ENCODE assay signal across 8 cellular contexts in the genomic region with DNA sequence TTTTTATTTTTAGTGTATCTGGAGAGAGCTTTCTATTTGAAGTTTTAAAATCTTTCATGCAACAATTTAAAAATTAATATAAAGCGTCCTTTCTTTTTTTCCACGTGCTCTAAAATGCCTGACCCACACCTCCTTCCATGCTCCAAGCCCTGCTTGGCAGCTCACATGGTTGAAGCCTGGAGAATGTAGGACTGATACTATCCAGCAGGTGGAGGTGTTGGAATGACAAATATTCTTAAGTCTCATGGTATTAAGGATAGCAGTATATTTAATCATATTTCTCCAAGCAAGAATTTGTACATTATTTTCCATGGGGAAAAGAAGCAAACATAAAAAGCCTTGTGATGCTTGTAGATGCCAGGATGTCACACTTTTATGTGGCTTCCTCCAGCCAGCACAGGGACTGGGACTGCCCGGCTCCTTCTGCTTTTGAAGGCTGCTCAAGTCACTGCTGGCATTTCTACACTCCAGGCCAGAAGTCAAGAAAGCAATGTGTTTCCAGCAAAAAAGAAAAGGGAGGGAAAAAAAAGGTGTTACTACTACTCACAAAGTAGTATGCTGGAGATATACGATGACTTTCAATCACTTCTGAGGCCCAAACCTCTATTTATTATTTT. TPM values are rescaled to one million over a fixed set of nuclear protein-coding genes. Genes with fewer than 3 reads are reported as not detected.
DNase-seq lines count a peak whose midpoint lies in the region; ATAC-seq and TF ChIP-seq lines count a peak whose summit lies in the region.

No MANE protein-coding gene starts in this region.

- H4K20me1 ChIP-seq in Loucy (ENCODE audit: insufficient read depth, low read length, poor library complexity, severe bottlenecking): no peaks in the 10 kb centered on the region

- ATAC-seq in gastrocnemius medialis: no peak

- H2AFZ ChIP-seq in Loucy (ENCODE audit: low read length): no peak overlapping the region

- H3K36me3 ChIP-seq in Loucy (ENCODE audit: insufficient read depth, low read length): peaks cover 90% of the 10 kb centered on the region
- peaks cover 88% of the 10 kb centered on the region for H3K36me3 ChIP-seq in cardiac muscle cell
- peaks cover 6 to 89% of the 10 kb centered on the region in 2 donors for H3K36me3 ChIP-seq in gastrocnemius medialis

- no peaks in the 10 kb centered on the region for H3K27me3 Mint-ChIP-seq in activated naive CD8-positive, alpha-beta T cell treated with anti-CD3 and anti-CD28 coated beads for 36 hours

- no peaks in the 10 kb centered on the region for H3K9me3 Mint-ChIP-seq in activated naive CD8-positive, alpha-beta T cell treated with anti-CD3 and anti-CD28 coated beads for 36 hours

- no peaks in the 10 kb centered on the region for H3K9me2 ChIP-seq in Loucy (replicated peaks; ENCODE audit: low read depth, low read length)

- no peaks in the 10 kb centered on the region for H3K27me3 ChIP-seq in Loucy (ENCODE audit: insufficient read depth, low read length, poor library complexity, severe bottlenecking)
- H3K27me3 ChIP-seq in cardiac muscle cell: no peaks in the 10 kb centered on the region
- no peaks in the 10 kb centered on the region for H3K27me3 ChIP-seq in gastrocnemius medialis

- peaks cover 58% of the 10 kb centered on the region for H3K36me3 Mint-ChIP-seq in activated naive CD8-positive, alpha-beta T cell treated with anti-CD3 and anti-CD28 coated beads for 36 hours

- no peak for TF ChIP-seq POLR2A in gastrocnemius medialis (IDR thresholded peaks at IDR 0.05)

- no peak overlapping the region for H3K4me3 Mint-ChIP-seq in activated naive CD8-positive, alpha-beta T cell treated with anti-CD3 and anti-CD28 coated beads for 36 hours

- peaks cover 8% of the 10 kb centered on the region for H3K4me1 Mint-ChIP-seq in activated naive CD8-positive, alpha-beta T cell treated with anti-CD3 and anti-CD28 coated beads for 36 hours

- intact Hi-C loops in gastrocnemius medialis (cut with DNase I; ENCODE audit: low total_unique reads): loop anchor here (2.0 kb wide), 1 partner anchor 221 kb away; no protein-coding TSS in a partner anchor

- no peak overlapping the region for H3K4me2 ChIP-seq in Loucy (ENCODE audit: low read depth, low read length, poor library complexity, severe bottlenecking)

- H3K4me1 ChIP-seq in Loucy (ENCODE audit: insufficient read depth, low read length, poor library complexity, severe bottlenecking) (no peaks in the 10 kb centered on the region), cardiac muscle cell (ENCODE audit: low read depth) (no peaks in the 10 kb centered on the region), gastrocnemius medialis (no peaks in the 10 kb centered on the region)

- H3K79me2 ChIP-seq in Loucy (ENCODE audit: insufficient read depth, low read length): no peaks in the 10 kb centered on the region

- TF ChIP-seq CTCF in GM13976 (IDR thresholded peaks at IDR 0.05; ENCODE audit: borderline replicate concordance, control extremely low read depth, extremely low read depth, insufficient read depth, missing control alignments) (peak; percentile 39), Loucy (conservative IDR thresholded peaks at IDR 0.05; ENCODE audit: low read length) (peak; percentile 68), cardiac muscle cell (IDR thresholded peaks at IDR 0.05; ENCODE audit: low read depth, low read length) (peak; percentile 60), gastrocnemius medialis (IDR thresholded peaks at IDR 0.05 in 4 of 5, conservative IDR thresholded peaks at IDR 0.05 in 1 of 5) (peak in 4 of 5 experiments; percentile 14 to 48 (median 26))

- peak; percentile 73 for DNase-seq in AG08395 (ENCODE audit: low spot score)
- no peak for DNase-seq in GM13976 (ENCODE audit: low spot score)
- DNase-seq in UCSD-AML1 (lab: John Stamatoyannopoulos, UW; ENCODE audit: unreplicated experiment): peak; percentile 4
- peak; percentile 56 to 78 for DNase-seq in cardiac muscle cell (ENCODE audit: low read depth in 1 of 2, low spot score in 1 of 2)
- DNase-seq in gastrocnemius medialis: no peak
- DNase-seq in activated naive CD8-positive, alpha-beta T cell treated with anti-CD3 and anti-CD28 coated beads for 36 hours: no peak
- DNase-seq in OCI-M2 (lab: John Stamatoyannopoulos, UW; ENCODE audit: unreplicated experiment): no peak

- in situ Hi-C loops in GM13976 (cut with MboI; ENCODE audit: low sequenced_read_pairs, unreplicated experiment) (no loop called here), gastrocnemius medialis (cut with MboI; ENCODE audit: low sequenced_read_pairs in 4 of 4) (loop anchor here in 2 of 4 donors (25.0 kb wide), 1 partner anchor 217 kb away; no protein-coding TSS in a partner anchor)

- H3F3A ChIP-seq in Loucy (ENCODE audit: low read depth): no peaks in the 10 kb centered on the region

- H3K27ac ChIP-seq in cardiac muscle cell (no peak overlapping the region), gastrocnemius medialis (no peak overlapping the region)

- no peak overlapping the region for H3K27ac Mint-ChIP-seq in activated naive CD8-positive, alpha-beta T cell treated with anti-CD3 and anti-CD28 coated beads for 36 hours

- no peak overlapping the region for H3K9ac ChIP-seq in Loucy (ENCODE audit: low read depth, low read length, poor library complexity, severe bottlenecking)

- no peak overlapping the region for H3K4me3 ChIP-seq in Loucy (ENCODE audit: low read length, poor library complexity, severe bottlenecking)
- no peak overlapping the region for H3K4me3 ChIP-seq in cardiac muscle cell
- no peak overlapping the region for H3K4me3 ChIP-seq in gastrocnemius medialis

- H3K9me3 ChIP-seq in Loucy (ENCODE audit: insufficient read depth, low read depth, low read length): no peaks in the 10 kb centered on the region
- H3K9me3 ChIP-seq in cardiac muscle cell (ENCODE audit: low read depth): no peaks in the 10 kb centered on the region
- no peaks in the 10 kb centered on the region for H3K9me3 ChIP-seq in gastrocnemius medialis

RNA-seq across cellular contexts. Expression of a gene that starts 49.7 kb away (rescaled TPM):
- total RNA-seq in cardiac muscle cell (281 and 358 TPM in 2 replicates), gastrocnemius medialis (100 to 1,000 TPM in 3 of 4 donors, 10 to 100 TPM in 1; 86.6 to 145 (median 123) TPM)
- 236 and 421 TPM in 2 replicates for polyA plus RNA-seq in cardiac muscle cell
- total RNA-seq in activated naive CD8-positive, alpha-beta T cell treated with anti-CD3 and anti-CD28 coated beads for 36 hours: 100 to 1,000 TPM; 158 to 162 TPM

RNA-seq across cellular contexts. Expression of a gene that starts 50.2 kb away (rescaled TPM):
- 36.7 and 54.1 TPM in 2 replicates for total RNA-seq in cardiac muscle cell
- 44.6 and 81.5 TPM in 2 replicates for polyA plus RNA-seq in cardiac muscle cell
- 10 to 100 TPM in 1 of 4 donors, 1 to 10 TPM in 3; 7.9 to 16.2 (median 8.6) TPM for total RNA-seq in gastrocnemius medialis
- total RNA-seq in activated naive CD8-positive, alpha-beta T cell treated with anti-CD3 and anti-CD28 coated beads for 36 hours: 10 to 100 TPM; 12.1 to 12.5 TPM

RNA-seq across cellular contexts. Expression of a gene that starts 57.8 kb away (rescaled TPM):
- total RNA-seq in cardiac muscle cell: 34.2 and 63.6 TPM in 2 replicates
- 103 and 152 TPM in 2 replicates for polyA plus RNA-seq in cardiac muscle cell
- 1 to 10 TPM; 2.8 to 8.3 (median 6.9) TPM for total RNA-seq in gastrocnemius medialis
- total RNA-seq in activated naive CD8-positive, alpha-beta T cell treated with anti-CD3 and anti-CD28 coated beads for 36 hours: 1 to 10 TPM; 1.1 to 1.4 TPM

Comparison
In these comparisons a context has a peak if more than half of its experiments do, and no peak if none do; other contexts are left out.
1. DNase-seq: peak in AG08395 (single experiment), UCSD-AML1 (single experiment) and cardiac muscle cell (2 of 2); none in GM13976 (single experiment), gastrocnemius medialis (0 of 2), activated naive CD8-positive, alpha-beta T cell treated with anti-CD3 and anti-CD28 coated beads for 36 hours (single experiment) and OCI-M2 (single experiment).
2. Peak in every context shown above with its lines, with median percentiles within 50 percentile points of each other: CTCF ChIP-seq.